Comparison of ENCODE assay signal across 8 cellular contexts in genomic region chr12:95858451-95859343, GRCh38. TPM values are rescaled to one million over a fixed set of nuclear protein-coding genes. Genes with fewer than 3 reads are reported as not detected.
DNase-seq lines count a peak whose midpoint lies in the region; ATAC-seq and TF ChIP-seq lines count a peak whose summit lies in the region.

Gene SNRPF (plus strand): TSS chr12:95858952. CDS start chr12:95859074, 122 bp downstream.

- ATAC-seq in GM18498 (IDR thresholded peaks at IDR 0.05; ENCODE audit: unreplicated experiment) (peak; percentile 100), HG02885 (IDR thresholded peaks at IDR 0.05; ENCODE audit: poor library complexity, unreplicated experiment) (peak; percentile 99)

- under 1% methylated on average over 54 of the region's 54 CpGs for WGBS in urinary bladder

- peaks cover 2% of the 10 kb centered on the region for H3K9me3 Mint-ChIP-seq in progenitor cell of endocrine pancreas (ENCODE audit: low read depth)

- H3K36me3 Mint-ChIP-seq in progenitor cell of endocrine pancreas (ENCODE audit: insufficient read depth), result peaks cover 26% of the 10 kb centered on the region

- DNase-seq in NCI-H1694 (lab: John Stamatoyannopoulos, UW) (peak; percentile 89), amygdala (lab: John Stamatoyannopoulos, UW) (peak; percentile 71 to 97 (median 91)), left ventricle myocardium inferior (peak; percentile 92), progenitor cell of endocrine pancreas (ENCODE audit: low spot score, unreplicated experiment) (peak; percentile 90)

- H3K27ac ChIP-seq in left ventricle myocardium inferior (replicated peaks) (peak within 1 kb of the TSS; percentile 85), urinary bladder (ENCODE audit: low read depth) (no peak within 1 kb of the TSS)

- H3K27me3 ChIP-seq in left ventricle myocardium inferior (ENCODE audit: low read depth), result no peaks in the 10 kb centered on the region

- H3K27ac Mint-ChIP-seq in progenitor cell of endocrine pancreas, result peak within 1 kb of the TSS; percentile 9

- intact Hi-C loops in T-helper 1 cell treated with Interleukin-12 subunit alpha and Interleukin-12 subunit beta and Interleukin-4 antibody, amounts not matched to agents 30 ng/mL and 1 ng/mL, for 36 hours (cut with micrococcal nuclease), result loop anchor here (1.0 to 10.0 kb wide), 21 partner anchors 60 to 1400 kb away; partner anchors contain the start of genes AMDHD1, CCDC38, CDK17 and CEP83
- intact Hi-C loops in left ventricle myocardium inferior (cut with micrococcal nuclease), result loop anchor here (10.0 kb wide), 1 partner anchor 624 kb away; no protein-coding TSS in a partner anchor

- H3K9me3 ChIP-seq in left ventricle myocardium inferior (replicated peaks), result peaks cover 3% of the 10 kb centered on the region

- H3K4me3 ChIP-seq in left ventricle myocardium inferior (peak within 1 kb of the TSS; percentile 95), urinary bladder (ENCODE audit: low read depth, low read length) (peak within 1 kb of the TSS; percentile 82)

- peaks cover 29% of the 10 kb centered on the region for H3K36me3 ChIP-seq in left ventricle myocardium inferior
- H3K36me3 ChIP-seq in urinary bladder (ENCODE audit: insufficient read depth), result peaks cover 2% of the 10 kb centered on the region

- H3K4me3 Mint-ChIP-seq in progenitor cell of endocrine pancreas (ENCODE audit: low read depth), result no peak within 1 kb of the TSS

- no peaks in the 10 kb centered on the region for H3K27me3 Mint-ChIP-seq in progenitor cell of endocrine pancreas

- H3K4me1 Mint-ChIP-seq in progenitor cell of endocrine pancreas (ENCODE audit: low read depth), result peaks cover 6% of the 10 kb centered on the region

- H3K4me1 ChIP-seq in left ventricle myocardium inferior (peaks cover 35% of the 10 kb centered on the region), urinary bladder (ENCODE audit: insufficient read depth) (no peaks in the 10 kb centered on the region)

- TF ChIP-seq CTCF in left ventricle myocardium inferior (IDR thresholded peaks at IDR 0.05; ENCODE audit: borderline replicate concordance), result peak; percentile 31
- no peak for TF ChIP-seq CTCF in progenitor cell of endocrine pancreas (IDR thresholded peaks at IDR 0.05; ENCODE audit: unreplicated experiment)

RNA-seq across cellular contexts. Expression of gene SNRPF, which starts in this region (rescaled TPM):
- 36.7 and 38.5 TPM in 2 replicates for total RNA-seq in T-helper 1 cell treated with Interleukin-12 subunit alpha and Interleukin-12 subunit beta and Interleukin-4 antibody, amounts not matched to agents 30 ng/mL and 1 ng/mL, for 36 hours
- 10.7 TPM for total RNA-seq in left ventricle myocardium inferior
- total RNA-seq in progenitor cell of endocrine pancreas, result 48.5 and 49.3 TPM in 2 replicates
- total RNA-seq in urinary bladder, result 12.3 TPM
- polyA plus RNA-seq in urinary bladder, result 21.8 TPM
